Comparison of ENCODE assay signal across 8 cellular contexts in the genomic region with DNA sequence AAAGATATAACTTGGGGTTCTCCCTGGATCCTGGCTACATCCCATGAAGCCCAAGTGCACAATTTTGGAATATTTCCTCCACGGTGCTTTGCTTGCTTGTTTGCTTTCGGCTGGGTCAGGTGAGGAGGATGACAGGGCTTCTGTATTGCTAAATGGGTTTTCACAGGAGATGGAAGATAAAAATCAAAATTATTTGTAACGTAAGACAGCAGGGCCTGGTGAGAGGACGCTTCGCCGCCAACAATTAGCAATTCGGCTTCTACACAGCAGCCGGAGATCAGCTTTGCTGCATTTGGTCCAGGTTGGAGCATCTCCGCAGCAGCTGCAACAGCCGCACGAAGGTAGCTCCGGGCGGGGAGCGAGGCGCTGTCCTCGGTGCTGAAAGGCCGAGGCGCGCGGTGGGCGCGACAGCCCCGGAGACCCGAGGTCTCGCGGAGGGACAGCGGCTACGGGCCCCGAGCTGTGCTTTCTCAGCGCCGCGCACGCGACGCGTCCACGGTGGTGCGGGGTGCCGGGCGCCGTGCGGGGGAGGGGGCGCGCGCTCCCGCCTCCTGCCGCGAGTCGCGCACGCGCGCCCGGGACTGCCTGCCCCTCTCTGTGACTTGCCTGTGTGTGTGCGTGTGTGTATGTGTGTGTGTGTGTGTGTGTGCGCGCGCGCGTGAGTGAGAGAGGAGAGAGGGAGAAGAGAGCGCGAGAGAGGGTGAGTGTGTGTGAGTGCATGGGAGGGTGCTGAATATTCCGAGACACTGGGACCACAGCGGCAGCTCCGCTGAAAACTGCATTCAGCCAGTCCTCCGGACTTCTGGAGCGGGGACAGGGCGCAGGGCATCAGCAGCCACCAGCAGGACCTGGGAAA. TPM values are rescaled to one million over a fixed set of nuclear protein-coding genes. Genes with fewer than 3 reads are reported as not detected.
A peak's percentile ranks its signal among the peaks of the same experiment; 100 is the strongest.
DNase-seq lines count a peak whose midpoint lies in the region; ATAC-seq and TF ChIP-seq lines count a peak whose summit lies in the region.

A gene (plus strand): TSS at position 703 of the 856 bp plus-strand sequence. CDS start 315 bp downstream, outside the sequence.

- H3K9me3 ChIP-seq in spleen: peaks cover 0 to 20% (median 0%) of the 10 kb centered on the region in 8 donors

- no peak for TF ChIP-seq POLR2A in spleen (IDR thresholded peaks at IDR 0.05)

- peak; percentile 8 for DNase-seq in stimulated activated CD4-positive, alpha-beta T cell treated with anti-CD3 and anti-CD28 coated beads, Interleukin-1b, Interleukin-23, amount 100 ng/mL, for 48 hours
- no peak for DNase-seq in stimulated activated CD4-positive, alpha-beta T cell treated with anti-CD3 and anti-CD28 coated beads, Interleukin-4, amount 100 ng/mL, for 24 hours
- peak; percentile 72 for DNase-seq in NCI-H345 (lab: John Stamatoyannopoulos, UW)
- DNase-seq in T47D (ENCODE audit: low read depth in 1 of 2, low spot score in 1 of 2): peak; percentile 65 to 76
- peak; percentile 90 for DNase-seq in iPS-NIHi11 (ENCODE audit: low spot score)
- DNase-seq in spleen: peak; percentile 69

- H3K4me3 ChIP-seq in spleen: peak within 1 kb of the TSS in 1 of 8 donors; percentile 48

- no peak for TF ChIP-seq CTCF in spleen (IDR thresholded peaks at IDR 0.05 in 8 of 11, conservative IDR thresholded peaks at IDR 0.05 in 3 of 11)

- WGBS in spleen, 5 donors: 4 to 20% (median 12%) methylated on average over 22 to 68 of the region's 68 CpGs

- intact Hi-C loops in spleen (cut with DNase I; ENCODE audit: low total_unique reads): no loop called here

- no peak within 1 kb of the TSS for H3K27ac ChIP-seq in spleen

- H3K27me3 ChIP-seq in spleen (replicated peaks in 1 of 7): peaks cover 0 to 55% (median 33%) of the 10 kb centered on the region in 7 donors

- in situ Hi-C loops in T47D (cut with HindIII; ENCODE audit: low pct_unique_long_range_greater_than_20kb, low sequenced_read_pairs): no loop called here

- ATAC-seq in HG02623 (IDR thresholded peaks at IDR 0.05; ENCODE audit: unreplicated experiment): no peak
- ATAC-seq in GM21526 (IDR thresholded peaks at IDR 0.05; ENCODE audit: low FRiP score, unreplicated experiment): no peak

- H3K36me3 ChIP-seq in spleen: no peaks in the 10 kb centered on the region

- peaks cover 0 to 9% (median 3%) of the 10 kb centered on the region in 6 donors for H3K4me1 ChIP-seq in spleen

RNA-seq across cellular contexts. Expression of the gene that starts here (rescaled TPM):
- not detected for total RNA-seq in spleen
- polyA plus RNA-seq in spleen: under 1 TPM in 2 of 3 donors, not detected in 1; 0.02 to 0.06 TPM

Comparison
In these comparisons a context has a peak if more than half of its experiments do, and no peak if none do; other contexts are left out.
1. Peak in DNase-seq in spleen; RNA of the gene not detected or under 1 TPM.